8 cellular contexts compared by ENCODE assay signal in genomic region chrX:16869393-16870094, GRCh38. TPM values are rescaled to one million over a fixed set of nuclear protein-coding genes. Genes with fewer than 3 reads are reported as not detected.
DNase-seq lines count a peak whose midpoint lies in the region; ATAC-seq and TF ChIP-seq lines count a peak whose summit lies in the region.

No MANE protein-coding gene starts in this region.

- peaks cover 28% of the 10 kb centered on the region for H3K27me3 Mint-ChIP-seq in activated T-cell treated with anti-CD3 and anti-CD28 coated beads, Interleukin-2, amount 50 U/mL, for 72 hours (ENCODE audit: low read depth)
- no peaks in the 10 kb centered on the region for H3K27me3 Mint-ChIP-seq in neural crest cell (ENCODE audit: low read depth)

- H3K27me3 ChIP-seq in fibroblast of lung (ENCODE audit: control insufficient read depth, insufficient read depth, low read length), result no peaks in the 10 kb centered on the region

- peaks cover 43% of the 10 kb centered on the region for H3K79me2 ChIP-seq in fibroblast of lung (ENCODE audit: control insufficient read depth, insufficient read depth, low read length)

- peaks cover 37% of the 10 kb centered on the region for H3K4me1 Mint-ChIP-seq in activated T-cell treated with anti-CD3 and anti-CD28 coated beads, Interleukin-2, amount 50 U/mL, for 72 hours (ENCODE audit: low read depth)
- peaks cover 55% of the 10 kb centered on the region for H3K4me1 Mint-ChIP-seq in neural crest cell

- H3K9me3 Mint-ChIP-seq in activated T-cell treated with anti-CD3 and anti-CD28 coated beads, Interleukin-2, amount 50 U/mL, for 72 hours, result no peaks in the 10 kb centered on the region
- H3K9me3 Mint-ChIP-seq in neural crest cell, result no peaks in the 10 kb centered on the region

- TF ChIP-seq CTCF in 22Rv1 (IDR thresholded peaks at IDR 0.05), result no peak
- TF ChIP-seq CTCF in fibroblast of lung (conservative IDR thresholded peaks at IDR 0.05 in 1 of 2, IDR thresholded peaks at IDR 0.05 in 1 of 2; ENCODE audit: low read depth in 1 of 2, low read length in 2 of 2), result no peak
- TF ChIP-seq CTCF in neural crest cell (conservative IDR thresholded peaks at IDR 0.05), result no peak

- DNase-seq in NCI-H345 treated with DMSO at 0.1 percent for 48 hours (lab: John Stamatoyannopoulos, UW; ENCODE audit: unreplicated experiment), result peak; percentile 12
- DNase-seq in activated T-cell treated with anti-CD3 and anti-CD28 coated beads, Interleukin-2, amount 50 U/mL, for 72 hours, result peak; percentile 62 to 66
- no peak for DNase-seq in fibroblast of lung (ENCODE audit: low read depth in 2 of 2)
- DNase-seq in neural crest cell (ENCODE audit: low read depth, low spot score), result peak; percentile 54
- DNase-seq in GOT3 (lab: John Stamatoyannopoulos, UW), result no peak

- no peaks in the 10 kb centered on the region for H3K9me3 ChIP-seq in fibroblast of lung (ENCODE audit: control insufficient read depth, insufficient read depth, low read depth, low read length)

- peaks cover 7% of the 10 kb centered on the region for H3K4me1 ChIP-seq in fibroblast of lung (ENCODE audit: control insufficient read depth, extremely low read depth, insufficient read depth, low read length)

- peak overlapping the region; percentile 78 for H3K4me2 ChIP-seq in fibroblast of lung (ENCODE audit: extremely low read depth, insufficient read depth, low read length)

- H3K4me3 Mint-ChIP-seq in activated T-cell treated with anti-CD3 and anti-CD28 coated beads, Interleukin-2, amount 50 U/mL, for 72 hours, result peak overlapping the region; percentile 99 to 100
- peak overlapping the region; percentile 100 for H3K4me3 Mint-ChIP-seq in neural crest cell

- peak overlapping the region; percentile 70 to 82 (median 80) for H3K4me3 ChIP-seq in fibroblast of lung (replicated peaks in 1 of 4; ENCODE audit: control extremely low read depth in 1 of 4, insufficient read depth in 1 of 4, low read depth in 3 of 4, low read length in 4 of 4)

- H4K20me1 ChIP-seq in fibroblast of lung (ENCODE audit: control insufficient read depth, extremely low read depth, insufficient read depth, low read length), result peaks cover 2% of the 10 kb centered on the region

- H3K9ac ChIP-seq in fibroblast of lung (ENCODE audit: insufficient read depth, low read length), result peak overlapping the region; percentile 94

- H3K36me3 Mint-ChIP-seq in activated T-cell treated with anti-CD3 and anti-CD28 coated beads, Interleukin-2, amount 50 U/mL, for 72 hours (ENCODE audit: insufficient read depth in 2 of 2), result peaks cover 10 to 26% of the 10 kb centered on the region in 2 donors
- H3K36me3 Mint-ChIP-seq in neural crest cell (ENCODE audit: low read depth), result peaks cover 13% of the 10 kb centered on the region

- H3K27ac ChIP-seq in 22Rv1, result peak overlapping the region; percentile 89
- peak overlapping the region; percentile 94 for H3K27ac ChIP-seq in fibroblast of lung (ENCODE audit: insufficient read depth, low read length)

- peak overlapping the region; percentile 99 for H3K27ac Mint-ChIP-seq in activated T-cell treated with anti-CD3 and anti-CD28 coated beads, Interleukin-2, amount 50 U/mL, for 72 hours
- H3K27ac Mint-ChIP-seq in neural crest cell (ENCODE audit: unreplicated experiment), result peak overlapping the region; percentile 99

- H3K36me3 ChIP-seq in fibroblast of lung (ENCODE audit: control insufficient read depth, insufficient read depth, low read length), result no peaks in the 10 kb centered on the region

- no peak overlapping the region for H2AFZ ChIP-seq in fibroblast of lung (ENCODE audit: low read length)

- ATAC-seq in GM18508 (IDR thresholded peaks at IDR 0.05; ENCODE audit: insufficient read depth, unreplicated experiment), result peak; percentile 13
- ATAC-seq in HG02970 (IDR thresholded peaks at IDR 0.05; ENCODE audit: low FRiP score, unreplicated experiment), result peak; percentile 54
- peak; percentile 54 to 56 for ATAC-seq in activated T-cell treated with anti-CD3 and anti-CD28 coated beads, Interleukin-2, amount 50 U/mL, for 72 hours (replicated peaks in 1 of 2)

RNA-seq across cellular contexts. Expression of gene RBBP7, which starts 0.6 kb away (rescaled TPM):
- total RNA-seq in activated T-cell treated with anti-CD3 and anti-CD28 coated beads, Interleukin-2, amount 50 U/mL, for 72 hours, result 100 to 1,000 TPM; 234 to 265 TPM
- total RNA-seq in fibroblast of lung, result 142 and 174 TPM in 2 replicates
- 149 and 213 TPM in 2 replicates for polyA plus RNA-seq in fibroblast of lung
- polyA plus RNA-seq in fibroblast of lung (2012), result 123 and 213 TPM in 2 replicates
- polyA minus RNA-seq in fibroblast of lung (ENCODE audit: low replicate concordance), result 102 and 125 TPM in 2 replicates
- 325 and 368 TPM in 2 replicates for total RNA-seq in neural crest cell

Comparison
In these comparisons a context has a peak if more than half of its experiments do, and no peak if none do; other contexts are left out.
1. DNase-seq: peak in NCI-H345 treated with DMSO at 0.1 percent for 48 hours (single experiment), activated T-cell treated with anti-CD3 and anti-CD28 coated beads, Interleukin-2, amount 50 U/mL, for 72 hours (2 of 2) and neural crest cell (single experiment); none in fibroblast of lung (0 of 2) and GOT3 (single experiment).
2. Peak in every context shown above with its lines, with median percentiles within 50 percentile points of each other: ATAC-seq.